ENCODE assay signal across 17 cellular contexts in the genomic region with DNA sequence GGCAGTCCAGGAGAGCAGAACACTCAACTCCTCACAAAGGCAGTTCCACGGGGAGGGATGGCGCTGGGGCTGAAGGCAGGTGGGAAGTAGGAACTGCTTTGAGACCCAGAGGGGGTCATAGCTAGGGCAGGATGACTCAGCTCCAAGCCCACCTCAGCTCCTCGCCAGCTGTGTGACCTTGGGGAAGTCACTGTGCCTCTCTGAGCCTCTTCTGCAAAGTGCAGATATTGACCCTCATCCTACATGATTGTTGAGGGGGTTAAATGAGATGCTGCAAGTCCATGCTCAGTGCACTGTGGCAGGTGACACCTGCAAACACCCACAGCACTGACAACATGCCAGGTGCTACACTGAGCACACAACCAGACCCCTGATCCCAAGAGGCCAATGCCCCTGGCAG.
"Had no signal": no experiment of that assay in that cellular context is flagged by ENCODE, and none has a peak within 500 bp of the region (broad histone marks: within the 10 kb centered on the region; RNA-seq: fewer than 3 reads in every experiment).

No MANE protein-coding gene starts in this region.

- H3K36me3 Mint-ChIP-seq: naive thymus-derived CD4-positive, alpha-beta T cell; stimulated activated naive B cell treated with anti-CD40 and anti-IgM and Interleukin-4, amounts not matched to agents 10 μg/mL and 1 μg/mL and 100 μg/mL, for 72 hours had no signal

- H3K9me3 ChIP-seq: heart left ventricle, neutrophil, sigmoid colon, testis, tibial nerve had no signal

- H3K4me1 Mint-ChIP-seq: stimulated activated naive B cell treated with anti-CD40 and anti-IgM and Interleukin-4, amounts not matched to agents 10 μg/mL and 1 μg/mL and 100 μg/mL, for 72 hours had no signal

- FAIRE-seq: frontal cortex had no signal

- H3K4me3 Mint-ChIP-seq: naive thymus-derived CD4-positive, alpha-beta T cell; nephron progenitor cell; stimulated activated naive B cell treated with anti-CD40 and anti-IgM and Interleukin-4, amounts not matched to agents 10 μg/mL and 1 μg/mL and 100 μg/mL, for 72 hours; stimulated activated naive CD8-positive, alpha-beta T cell treated with anti-CD3 and anti-CD28 coated beads, Interleukin-15, amount 100 ng/mL, for 72 hours had no signal

- DNase-seq: cortex of kidney; dorsolateral prefrontal cortex; effector CD8-positive, alpha-beta T cell; heart left ventricle; hippocampal formation; naive thymus-derived CD4-positive, alpha-beta T cell; nephron progenitor cell; sigmoid colon; stimulated activated CD4-positive, alpha-beta T cell treated with anti-CD3 and anti-CD28 coated beads, Interleukin-2, amount 100 ng/mL, for 24 hours; stimulated activated CD4-positive, alpha-beta T cell treated with anti-CD3 and anti-CD28 coated beads, Interleukin-4, amount 100 ng/mL, for 4 hours; stimulated activated naive B cell treated with anti-CD40 and anti-IgM and Interleukin-4, amounts not matched to agents 10 μg/mL and 1 μg/mL and 100 μg/mL, for 72 hours; stimulated activated naive CD8-positive, alpha-beta T cell treated with anti-CD3 and anti-CD28 coated beads, Interleukin-15, amount 100 ng/mL, for 72 hours; testis had no signal

- H3K27ac ChIP-seq: dorsolateral prefrontal cortex, heart left ventricle, neutrophil, sigmoid colon, skin epidermis, testis, tibial nerve had no signal

- H3K27ac Mint-ChIP-seq: naive thymus-derived CD4-positive, alpha-beta T cell; nephron progenitor cell; stimulated activated naive CD8-positive, alpha-beta T cell treated with anti-CD3 and anti-CD28 coated beads, Interleukin-15, amount 100 ng/mL, for 72 hours had no signal

- H3K9me3 Mint-ChIP-seq: naive thymus-derived CD4-positive, alpha-beta T cell; nephron progenitor cell; stimulated activated naive B cell treated with anti-CD40 and anti-IgM and Interleukin-4, amounts not matched to agents 10 μg/mL and 1 μg/mL and 100 μg/mL, for 72 hours; stimulated activated naive CD8-positive, alpha-beta T cell treated with anti-CD3 and anti-CD28 coated beads, Interleukin-15, amount 100 ng/mL, for 72 hours had no signal

- ATAC-seq: heart left ventricle; stimulated activated naive CD8-positive, alpha-beta T cell treated with anti-CD3 and anti-CD28 coated beads, Interleukin-15, amount 100 ng/mL, for 72 hours had no signal

- H3K36me3 ChIP-seq: heart left ventricle, neutrophil, sigmoid colon had no signal

- H3K4me3 ChIP-seq: dorsolateral prefrontal cortex, heart left ventricle, sigmoid colon, skin epidermis, testis, tibial nerve had no signal

- H3K27me3 ChIP-seq: dorsolateral prefrontal cortex, neutrophil, sigmoid colon, testis, tibial nerve had no signal

- H3K4me1 ChIP-seq: heart left ventricle, sigmoid colon had no signal
